ENCODE assay signal across 9 cellular contexts in the genomic region with DNA sequence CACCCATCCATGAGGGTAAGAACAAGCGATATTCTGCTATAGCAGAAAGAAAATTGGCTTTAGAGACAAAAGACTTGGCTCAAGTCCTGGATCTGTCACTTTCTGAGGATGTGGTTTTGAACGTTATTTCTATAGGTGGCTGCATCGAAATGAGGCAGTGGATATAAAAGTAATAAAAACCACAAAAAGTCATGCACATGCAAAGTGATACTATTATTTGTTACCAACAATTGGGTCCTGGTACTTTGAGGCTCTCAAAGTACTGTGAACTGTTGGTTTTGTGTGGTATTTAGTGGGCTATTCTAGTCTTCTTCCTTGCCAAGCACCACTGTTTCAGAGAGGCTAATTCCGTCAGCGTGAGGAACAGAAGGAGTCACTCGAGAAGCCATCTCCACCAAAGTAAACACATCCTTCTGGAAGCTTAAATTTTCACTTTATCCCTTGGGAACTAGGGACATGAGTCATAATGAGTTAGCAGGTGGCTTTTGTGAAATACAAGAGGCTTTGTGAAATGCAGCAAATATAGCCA. TPM values are rescaled to one million over a fixed set of nuclear protein-coding genes. Genes with fewer than 3 reads are reported as not detected.
DNase-seq lines count a peak whose midpoint lies in the region; ATAC-seq and FAIRE-seq lines count a peak whose summit lies in the region.
"Had no signal": no experiment of that assay in that cellular context is flagged by ENCODE, and none has a peak within 500 bp of the region (broad histone marks: within the 10 kb centered on the region; RNA-seq: fewer than 3 reads in every experiment).

No MANE protein-coding gene starts in this region.

- peak overlapping the region; percentile 14 to 96 (median 93); a peak in 18 of 22 replicates for H3K9ac ChIP-seq in BLaER1 treated with 17β-estradiol and CSF1 and Interleukin-3, amounts not matched to agents 10 nM and 100 nM
- no peak overlapping the region for H3K9ac ChIP-seq in neuronal stem cell (ENCODE audit: low read depth, low read length, poor library complexity)

- no peak overlapping the region for H2BK5ac ChIP-seq in neuronal stem cell (ENCODE audit: low read length)

- H3K4me3 Mint-ChIP-seq in T-helper 17 cell, result peak overlapping the region; percentile 2

- H3K14ac ChIP-seq in neuronal stem cell (ENCODE audit: low read length), result no peak overlapping the region

- peaks cover 96 to 100% (median 100%) of the 10 kb centered on the region in 10 experiments for H3K4me1 ChIP-seq in BLaER1 treated with 17β-estradiol and CSF1 and Interleukin-3, amounts not matched to agents 10 nM and 100 nM
- peaks cover 0 to 1% of the 10 kb centered on the region in 2 donors for H3K4me1 ChIP-seq in neuronal stem cell (ENCODE audit: control insufficient read depth in 2 of 2, insufficient read depth in 1 of 2, low read depth in 1 of 2, low read length in 2 of 2)

- no peaks in the 10 kb centered on the region for H3K79me1 ChIP-seq in neuronal stem cell (ENCODE audit: low read depth, low read length)

- DNase-seq in HTR-8/SVneo (ENCODE audit: insufficient read length, low spot score) (no peak), T-helper 17 cell (no peak), germinal center (ENCODE audit: low spot score) (peak; percentile 27), neuronal stem cell (ENCODE audit: low spot score) (no peak)
- DNase-seq in effector CD4-positive, alpha-beta T cell, result no peak

- H3K36me3 Mint-ChIP-seq in T-helper 17 cell (ENCODE audit: low read depth), result peaks cover 5% of the 10 kb centered on the region

- peak overlapping the region in 10 of 11 experiments; percentile 49 to 98 (median 90); a peak in 19 of 22 replicates for H3K27ac ChIP-seq in BLaER1 treated with 17β-estradiol and CSF1 and Interleukin-3, amounts not matched to agents 10 nM and 100 nM
- no peak overlapping the region for H3K27ac ChIP-seq in neuronal stem cell (replicated peaks; ENCODE audit: low read length)
- H3K27ac ChIP-seq: SJSA1 had no signal

- ATAC-seq in T-helper 17 cell (peak; percentile 63), GM18519 (IDR thresholded peaks at IDR 0.05; ENCODE audit: low FRiP score, unreplicated experiment) (no peak), HG03439 (IDR thresholded peaks at IDR 0.05; ENCODE audit: unreplicated experiment) (no peak)

- H4K91ac ChIP-seq in neuronal stem cell (ENCODE audit: low read depth, low read length, poor library complexity), result no peak overlapping the region

- no peak overlapping the region for H2BK15ac ChIP-seq in neuronal stem cell (ENCODE audit: low read length)

- H3K18ac ChIP-seq in neuronal stem cell (ENCODE audit: low read length), result no peak overlapping the region

- peaks cover 0 to 80% (median 48%) of the 10 kb centered on the region in 11 experiments; a peak in 20 of 22 replicates for H3K36me3 ChIP-seq in BLaER1 treated with 17β-estradiol and CSF1 and Interleukin-3, amounts not matched to agents 10 nM and 100 nM
- H3K36me3 ChIP-seq in neuronal stem cell (replicated peaks in 1 of 2; ENCODE audit: control insufficient read depth in 2 of 2, insufficient read depth in 2 of 2, low read length in 2 of 2), result no peaks in the 10 kb centered on the region
- H3K36me3 ChIP-seq: SJSA1 had no signal

- H4K20me1 ChIP-seq in BLaER1 treated with 17β-estradiol and CSF1 and Interleukin-3, amounts not matched to agents 10 nM and 100 nM, result peaks cover 0 to 21% (median 10%) of the 10 kb centered on the region in 11 experiments; a peak in 16 of 22 replicates

- peak overlapping the region; percentile 80 for H3K27ac Mint-ChIP-seq in T-helper 17 cell

- peak overlapping the region; percentile 85 to 99 (median 96) for H3K4me2 ChIP-seq in BLaER1 treated with 17β-estradiol and CSF1 and Interleukin-3, amounts not matched to agents 10 nM and 100 nM
- no peak overlapping the region for H3K4me2 ChIP-seq in neuronal stem cell (ENCODE audit: insufficient read depth, low read length, poor library complexity, severe bottlenecking)

- H2BK12ac ChIP-seq in neuronal stem cell (ENCODE audit: low read length), result no peak overlapping the region

- peaks cover 0 to 8% (median 4%) of the 10 kb centered on the region in 11 experiments; a peak in 10 of 22 replicates for H3K9me3 ChIP-seq in BLaER1 treated with 17β-estradiol and CSF1 and Interleukin-3, amounts not matched to agents 10 nM and 100 nM (replicated peaks in 1 of 11)
- H3K9me3 ChIP-seq in T-helper 17 cell (ENCODE audit: control insufficient read depth, low read length, poor library complexity, severe bottlenecking) (no peaks in the 10 kb centered on the region), neuronal stem cell (replicated peaks in 1 of 2; ENCODE audit: control insufficient read depth in 2 of 2, insufficient read depth in 1 of 2, low read depth in 1 of 2, low read length in 2 of 2) (peaks cover 3 to 6% of the 10 kb centered on the region in 2 donors)
- H3K9me3 ChIP-seq: SJSA1 had no signal

- H3K4ac ChIP-seq in neuronal stem cell (ENCODE audit: low read length), result no peak overlapping the region

- H3K23ac ChIP-seq in neuronal stem cell (ENCODE audit: low read depth, low read length, poor library complexity), result no peak overlapping the region

- no peaks in the 10 kb centered on the region for H3K27me3 ChIP-seq in BLaER1 treated with 17β-estradiol and CSF1 and Interleukin-3, amounts not matched to agents 10 nM and 100 nM
- no peaks in the 10 kb centered on the region for H3K27me3 ChIP-seq in neuronal stem cell (ENCODE audit: control insufficient read depth in 3 of 3, insufficient read depth in 3 of 3, low read depth in 1 of 3, low read length in 3 of 3)
- H3K27me3 ChIP-seq: SJSA1 had no signal

- no CpG with 5 or more reads among the region's 6 CpGs for WGBS in neuronal stem cell (ENCODE audit: extremely low coverage in 2 of 2, insufficient read length in 2 of 2, insufficient replicate concordance in 1 of 2), 2 donors

- no peak overlapping the region for H4K8ac ChIP-seq in neuronal stem cell (ENCODE audit: low read depth, low read length)

- peaks cover 38% of the 10 kb centered on the region for H3K4me1 Mint-ChIP-seq in T-helper 17 cell

- no peaks in the 10 kb centered on the region for H3K27me3 Mint-ChIP-seq in T-helper 17 cell

- no peak overlapping the region for H2AFZ ChIP-seq in neuronal stem cell (ENCODE audit: low read length)

- peak overlapping the region in 4 of 10 experiments; percentile 9 to 28 (median 18); a peak in 7 of 20 replicates for H3K4me3 ChIP-seq in BLaER1 treated with 17β-estradiol and CSF1 and Interleukin-3, amounts not matched to agents 10 nM and 100 nM
- H3K4me3 ChIP-seq in neuronal stem cell (ENCODE audit: low read length in 2 of 2), result no peak overlapping the region
- H3K4me3 ChIP-seq: SJSA1 had no signal

- FAIRE-seq in HTR-8/SVneo (lab: Jason Lieb, UNC), result peak; percentile 16

- H2AK5ac ChIP-seq in neuronal stem cell (ENCODE audit: low read depth, low read length), result no peak overlapping the region

- no peak overlapping the region for H2BK120ac ChIP-seq in neuronal stem cell (ENCODE audit: low read depth, low read length)

RNA-seq across cellular contexts. Expression of a gene that starts 13.1 kb away (rescaled TPM):
- total RNA-seq in T-helper 17 cell, result 10 to 100 TPM; 22.6 to 23.6 TPM
- polyA plus RNA-seq in neuronal stem cell (2013, experiment 1 of 2), result 3.4 TPM
- polyA plus RNA-seq in neuronal stem cell (2013, experiment 2 of 2), result 3.6 TPM
